Comparison of ENCODE assay signal across 8 cellular contexts in genomic region chr19:47742636-47743035, GRCh38. TPM values are rescaled to one million over a fixed set of nuclear protein-coding genes. Genes with fewer than 3 reads are reported as not detected.
DNase-seq lines count a peak whose midpoint lies in the region; TF ChIP-seq lines count a peak whose summit lies in the region.

No MANE protein-coding gene starts in this region.

- H3K9me3 ChIP-seq in CD4-positive, alpha-beta memory T cell (ENCODE audit: control insufficient read depth in 1 of 2, low read length in 2 of 2), result no peaks in the 10 kb centered on the region

- peak overlapping the region in 3 of 7 donors; percentile 35 to 85 (median 62) for H3K27ac Mint-ChIP-seq in CD4-positive, alpha-beta memory T cell
- no peak overlapping the region for H3K27ac Mint-ChIP-seq in activated CD4-positive, alpha-beta memory T cell treated with anti-CD3 and anti-CD28 coated beads for 36 hours

- H3K4me3 ChIP-seq in CD4-positive, alpha-beta memory T cell (ENCODE audit: low read length in 2 of 2), result no peak overlapping the region
- H3K4me3 ChIP-seq in fibroblast of villous mesenchyme (ENCODE audit: low read depth, low read length) (no peak overlapping the region), retinal pigment epithelial cell (ENCODE audit: low read length) (peak overlapping the region; percentile 26)

- H3K4me1 ChIP-seq in CD4-positive, alpha-beta memory T cell (ENCODE audit: insufficient read depth, low read length), result peaks cover 40% of the 10 kb centered on the region

- H3K27me3 Mint-ChIP-seq in CD4-positive, alpha-beta memory T cell, result peaks cover 0 to 3% of the 10 kb centered on the region in 2 donors
- H3K27me3 Mint-ChIP-seq in activated CD4-positive, alpha-beta memory T cell treated with anti-CD3 and anti-CD28 coated beads for 36 hours, result peaks cover 2% of the 10 kb centered on the region

- CTCF ChIA-PET in CD4-positive, alpha-beta memory T cell (lab: Charles Lee; ENCODE audit: partially characterized antibody), result interaction anchor here (1.2 to 4.7 kb wide), 4 partner anchors 10 to 308 kb away, joined by 3 to 44 read pairs (median 7); partner anchors contain the start of gene EHD2
- CTCF ChIA-PET in activated CD4-positive, alpha-beta memory T cell treated with anti-CD3 and anti-CD28 coated beads for 36 hours (lab: Charles Lee), result interaction anchor here (0.7 to 9.8 kb wide), 11 partner anchors 17 to 307 kb away, joined by 3 to 183 read pairs (median 6); partner anchors contain the start of genes EHD2, KPTN and NAPA

- no peaks in the 10 kb centered on the region for H3K27me3 ChIP-seq in CD4-positive, alpha-beta memory T cell (ENCODE audit: insufficient read depth, low read length)

- POLR2A ChIA-PET in CD4-positive, alpha-beta memory T cell (lab: Charles Lee; ENCODE audit: partially characterized antibody), result interaction anchor here (1.0 kb wide), 1 partner anchor 36 kb away, joined by 3 read pairs; the partner anchor contains the start of gene SELENOW
- POLR2A ChIA-PET in activated CD4-positive, alpha-beta memory T cell treated with anti-CD3 and anti-CD28 coated beads for 36 hours (lab: Charles Lee), result interaction anchor here (1.6 kb wide), 1 partner anchor 29 kb away, joined by 6 read pairs; the partner anchor contains the start of gene EHD2

- peaks cover 10 to 29% (median 19%) of the 10 kb centered on the region in 4 donors for H3K4me1 Mint-ChIP-seq in CD4-positive, alpha-beta memory T cell
- H3K4me1 Mint-ChIP-seq in activated CD4-positive, alpha-beta memory T cell treated with anti-CD3 and anti-CD28 coated beads for 36 hours (ENCODE audit: low read depth), result peaks cover 32% of the 10 kb centered on the region

- peak overlapping the region; percentile 10 to 86 (median 67) for H3K4me3 Mint-ChIP-seq in CD4-positive, alpha-beta memory T cell
- peak overlapping the region; percentile 79 for H3K4me3 Mint-ChIP-seq in activated CD4-positive, alpha-beta memory T cell treated with anti-CD3 and anti-CD28 coated beads for 36 hours

- no peaks in the 10 kb centered on the region for H3K36me3 ChIP-seq in CD4-positive, alpha-beta memory T cell (ENCODE audit: insufficient read depth, low read length)

- DNase-seq in CD4-positive, alpha-beta memory T cell, result no peak
- DNase-seq in activated CD4-positive, alpha-beta memory T cell treated with anti-CD3 and anti-CD28 coated beads for 36 hours, result no peak
- DNase-seq in fibroblast of villous mesenchyme (ENCODE audit: low read depth) (peak; percentile 54), retinal pigment epithelial cell (ENCODE audit: low read depth) (no peak), cerebellar nuclear complex (lab: John Stamatoyannopoulos, UW) (no peak), DMS153 (lab: John Stamatoyannopoulos, UW) (no peak)
- no peak for DNase-seq in stimulated activated CD4-positive, alpha-beta T cell treated with anti-CD3 and anti-CD28 coated beads, Interleukin-4, amount 100 ng/mL, for 24 hours
- DNase-seq in activated CD8-positive, alpha-beta memory T cell treated with anti-CD3 and anti-CD28 coated beads, Interleukin-2, amount 50 U/mL, for 48 hours, result no peak

- H3K36me3 Mint-ChIP-seq in CD4-positive, alpha-beta memory T cell, result peaks cover 0 to 8% of the 10 kb centered on the region in 2 donors
- peaks cover 9% of the 10 kb centered on the region for H3K36me3 Mint-ChIP-seq in activated CD4-positive, alpha-beta memory T cell treated with anti-CD3 and anti-CD28 coated beads for 36 hours

- H3K9me3 Mint-ChIP-seq in CD4-positive, alpha-beta memory T cell, result no peaks in the 10 kb centered on the region
- H3K9me3 Mint-ChIP-seq in activated CD4-positive, alpha-beta memory T cell treated with anti-CD3 and anti-CD28 coated beads for 36 hours, result no peaks in the 10 kb centered on the region

- no peak overlapping the region for H3K27ac ChIP-seq in CD4-positive, alpha-beta memory T cell (ENCODE audit: low read depth, low read length)

- TF ChIP-seq CTCF in fibroblast of villous mesenchyme (IDR thresholded peaks at IDR 0.05; ENCODE audit: insufficient read depth, low read depth, low read length) (no peak), retinal pigment epithelial cell (conservative IDR thresholded peaks at IDR 0.05; ENCODE audit: low read depth, low read length) (no peak)

- intact Hi-C loops in CD4-positive, alpha-beta memory T cell (cut with micrococcal nuclease), result loop anchor here (1.0 to 10.0 kb wide), 4 partner anchors 29 to 306 kb away; partner anchors contain the start of genes BICRA and EHD2
- intact Hi-C loops in activated CD4-positive, alpha-beta memory T cell treated with anti-CD3 and anti-CD28 coated beads for 36 hours (cut with micrococcal nuclease), result loop anchor here (1.0 to 10.0 kb wide), 3 partner anchors 19 to 592 kb away; partner anchors contain the start of gene EHD2

RNA-seq across cellular contexts. Expression of gene NOP53, which starts 2.7 kb away (rescaled TPM):
- 100 to 1,000 TPM; 863 to 875 TPM for total RNA-seq in CD4-positive, alpha-beta memory T cell
- polyA plus RNA-seq in CD4-positive, alpha-beta memory T cell, result 100 to 1,000 TPM; 156 to 225 TPM
- total RNA-seq in activated CD4-positive, alpha-beta memory T cell treated with anti-CD3 and anti-CD28 coated beads for 36 hours, result 100 to 1,000 TPM; 259 to 268 TPM
- 35.0 and 49.0 TPM in 2 replicates for total RNA-seq in fibroblast of villous mesenchyme

RNA-seq across cellular contexts. Expression of gene EHD2, which starts 29.4 kb away (rescaled TPM):
- not detected for total RNA-seq in CD4-positive, alpha-beta memory T cell
- not detected for polyA plus RNA-seq in CD4-positive, alpha-beta memory T cell
- total RNA-seq in activated CD4-positive, alpha-beta memory T cell treated with anti-CD3 and anti-CD28 coated beads for 36 hours, result 1 to 10 TPM in 1 of 2 experiments, under 1 TPM in 1; 0.81 to 1.6 TPM
- 144 and 166 TPM in 2 replicates for total RNA-seq in fibroblast of villous mesenchyme

RNA-seq across cellular contexts. Expression of gene SELENOW, which starts 35.9 kb away (rescaled TPM):
- 100 to 1,000 TPM; 116 to 122 TPM for total RNA-seq in CD4-positive, alpha-beta memory T cell
- 100 to 1,000 TPM; 350 to 352 TPM for polyA plus RNA-seq in CD4-positive, alpha-beta memory T cell
- 100 to 1,000 TPM; 162 to 174 TPM for total RNA-seq in activated CD4-positive, alpha-beta memory T cell treated with anti-CD3 and anti-CD28 coated beads for 36 hours
- 287 and 328 TPM in 2 replicates for total RNA-seq in fibroblast of villous mesenchyme

Comparison
In these comparisons a context has a peak if more than half of its experiments do, and no peak if none do; other contexts are left out.
1. RNA of gene EHD2, which starts 29.4 kb away (total RNA-seq): 144 to 166 TPM in fibroblast of villous mesenchyme; 0.81 to 1.6 TPM in activated CD4-positive, alpha-beta memory T cell treated with anti-CD3 and anti-CD28 coated beads for 36 hours and not detected in CD4-positive, alpha-beta memory T cell; every median in the first group is over 10 times any median in the second.